In genomic region chr7:4791738-4792536, GRCh38 we compare ENCODE assay signal across 8 cellular contexts. TPM values are rescaled to one million over a fixed set of nuclear protein-coding genes. Genes with fewer than 3 reads are reported as not detected.
A peak's percentile ranks its signal among the peaks of the same experiment; 100 is the strongest.
DNase-seq lines count a peak whose midpoint lies in the region; ATAC-seq and TF ChIP-seq lines count a peak whose summit lies in the region.

No MANE protein-coding gene starts in this region.

- H3K4me2 ChIP-seq in OCI-LY7 (ENCODE audit: low read length) = no peak overlapping the region

- WGBS in gastroesophageal sphincter (ENCODE audit: low coverage in 1 of 2), 2 donors = 83% methylated on average over 6 of the region's 50 CpGs; no CpG with 5 or more reads in 1 of the 2 donors

- no peaks in the 10 kb centered on the region for H3K79me2 ChIP-seq in OCI-LY7 (ENCODE audit: insufficient read depth, low read depth, low read length)

- H3K9me2 ChIP-seq in OCI-LY7 (ENCODE audit: insufficient read depth, low read length) = no peaks in the 10 kb centered on the region

- no peak overlapping the region for H3K27ac ChIP-seq in OCI-LY7 (ENCODE audit: low read depth, low read length, poor library complexity, severe bottlenecking)
- peak overlapping the region in 3 of 4 donors; percentile 22 to 84 (median 69) for H3K27ac ChIP-seq in gastroesophageal sphincter

- no peaks in the 10 kb centered on the region for H3K9me3 ChIP-seq in OCI-LY7 (ENCODE audit: low read length)
- H3K9me3 ChIP-seq in gastroesophageal sphincter = no peaks in the 10 kb centered on the region

- no peak for TF ChIP-seq POLR2A in gastroesophageal sphincter (IDR thresholded peaks at IDR 0.05)

- TF ChIP-seq EP300 in gastroesophageal sphincter (IDR thresholded peaks at IDR 0.05) = no peak

- no TSS peak for BruUV-seq in OCI-LY7 (replicated peaks; lab: Mats Ljungman, UMichigan)

- CTCF ChIA-PET in GM10248 (lab: Yijun Ruan, JAX) = interaction anchor here (0.6 to 4.5 kb wide), 18 partner anchors 9 to 294 kb away, joined by 3 to 35 read pairs (median 3); partner anchors contain the start of genes AP5Z1 and RADIL
- CTCF ChIA-PET in OCI-LY7 (lab: Charles Lee; ENCODE audit: unreplicated experiment) = no interaction called here

- H3K27me3 ChIP-seq in gastroesophageal sphincter = no peaks in the 10 kb centered on the region

- DNase-seq in GM10248 (ENCODE audit: extremely low spot score) = peak; percentile 89
- peak; percentile 37 for DNase-seq in OCI-LY7 (ENCODE audit: low spot score)
- peak; percentile 92 for DNase-seq in activated effector memory CD4-positive, alpha-beta T cell treated with anti-CD3 and anti-CD28 coated beads, Interleukin-2, amount 50 U/mL, for 16 hours
- peak; percentile 43 for DNase-seq in occipital lobe (lab: John Stamatoyannopoulos, UW)
- DNase-seq in superior temporal gyrus (ENCODE audit: extremely low spot score) = peak; percentile 58
- no peak for DNase-seq in COR-L47 (lab: John Stamatoyannopoulos, UW)
- no peak for DNase-seq in MV-4-11 (lab: John Stamatoyannopoulos, UW)

- intact Hi-C loops in OCI-LY7 (cut with micrococcal nuclease; ENCODE audit: unreplicated experiment) = no loop called here

- no peak overlapping the region for H2AFZ ChIP-seq in OCI-LY7 (ENCODE audit: low read length)

- POLR2A ChIA-PET in GM10248 (lab: Yijun Ruan, JAX) = interaction anchor here (0.6 to 1.3 kb wide), 2 partner anchors 16 to 338 kb away, joined by 4 to 5 read pairs; partner anchors contain the start of gene AP5Z1
- POLR2A ChIA-PET in OCI-LY7 (lab: Charles Lee) = no interaction called here

- ATAC-seq in gastroesophageal sphincter = peak; percentile 60

- no peaks in the 10 kb centered on the region for H4K20me1 ChIP-seq in OCI-LY7 (ENCODE audit: insufficient read depth, low read length)

- H3K36me3 ChIP-seq in OCI-LY7 (ENCODE audit: insufficient read depth, low read length) (peaks cover 17% of the 10 kb centered on the region), gastroesophageal sphincter (peaks cover 0 to 51% of the 10 kb centered on the region in 2 donors)

- H3K4me1 ChIP-seq in OCI-LY7 (ENCODE audit: insufficient read depth, low read length, poor library complexity, severe bottlenecking) = no peaks in the 10 kb centered on the region
- H3K4me1 ChIP-seq in gastroesophageal sphincter = peaks cover 0 to 20% (median 5%) of the 10 kb centered on the region in 3 donors

- peak; percentile 74 for TF ChIP-seq CTCF in GM10248 (IDR thresholded peaks at IDR 0.05; ENCODE audit: control extremely low read depth, extremely low read depth, low read depth, missing control alignments)
- peak; percentile 59; the same call in 1 of the 2 replicates for TF ChIP-seq CTCF in OCI-LY7 (conservative IDR thresholded peaks at IDR 0.05; ENCODE audit: low read length)
- TF ChIP-seq CTCF in gastroesophageal sphincter (IDR thresholded peaks at IDR 0.05) = peak in 3 of 4 experiments; percentile 69 to 96 (median 69)

- H3K4me3 ChIP-seq in OCI-LY7 (ENCODE audit: low read depth, low read length, poor library complexity, severe bottlenecking) (no peak overlapping the region), gastroesophageal sphincter (peak overlapping the region; percentile 31 to 59)

RNA-seq across cellular contexts. Expression of gene AP5Z1, which starts 16.5 kb away (rescaled TPM):
- 35.0 and 37.0 TPM in 2 replicates for total RNA-seq in OCI-LY7 (2014; rRNA removed; shearing (Covaris generic))
- total RNA-seq in OCI-LY7 (2022) = 32.1 and 32.8 TPM in 2 replicates
- 10 to 100 TPM; 13.0 to 33.9 (median 26.8) TPM for total RNA-seq in gastroesophageal sphincter
- 14.7 TPM for total RNA-seq in occipital lobe

Comparison
In these comparisons a context has a peak if more than half of its experiments do, and no peak if none do; other contexts are left out.
1. DNase-seq: peak in GM10248 (single experiment), OCI-LY7 (single experiment), activated effector memory CD4-positive, alpha-beta T cell treated with anti-CD3 and anti-CD28 coated beads, Interleukin-2, amount 50 U/mL, for 16 hours (single experiment), occipital lobe (single experiment) and superior temporal gyrus (single experiment); none in COR-L47 (single experiment) and MV-4-11 (single experiment).
2. Peak in every context shown above with its lines, with median percentiles within 50 percentile points of each other: CTCF ChIP-seq.